8 cellular contexts compared by ENCODE assay signal in genomic region chr18:2571200-2572143, GRCh38. TPM values are rescaled to one million over a fixed set of nuclear protein-coding genes. Genes with fewer than 3 reads are reported as not detected.
DNase-seq lines count a peak whose midpoint lies in the region; ATAC-seq and TF ChIP-seq lines count a peak whose summit lies in the region.

Gene METTL4, minus strand, starts transcription at chr18:2571505. Its CDS starts 4,289 bp downstream, at chr18:2567216.
Gene NDC80, plus strand, starts transcription at chr18:2571557. Its CDS starts 1,429 bp downstream, at chr18:2572986.

- intact Hi-C loops in PC-9 (cut with micrococcal nuclease; ENCODE audit: unreplicated experiment): loop anchor here (2.0 to 5.0 kb wide), 2 partner anchors 83 to 676 kb away; partner anchors contain the start of genes MYL12A and SMCHD1

- WGBS in esophagus, 2 donors: 0 to 1% methylated on average over 53 of the region's 53 CpGs

- TSS peak; percentile 65 for BruUV-seq in PC-9 (replicated peaks; lab: Mats Ljungman, UMichigan)

- H3K4me1 ChIP-seq in HUES6 (ENCODE audit: control insufficient read depth, insufficient read depth, low read length): peaks cover 16% of the 10 kb centered on the region
- peaks cover 39% of the 10 kb centered on the region for H3K4me1 ChIP-seq in PC-9 (replicated peaks; ENCODE audit: insufficient read depth)
- no peaks in the 10 kb centered on the region for H3K4me1 ChIP-seq in esophagus (ENCODE audit: control insufficient read depth in 2 of 2, insufficient read depth in 2 of 2, low read length in 1 of 2)
- H3K4me1 ChIP-seq in mucosa of stomach (ENCODE audit: control insufficient read depth, insufficient read depth, low read length): peaks cover 5% of the 10 kb centered on the region

- peaks cover 31% of the 10 kb centered on the region for H3K36me3 ChIP-seq in HUES6 (ENCODE audit: control insufficient read depth, insufficient read depth, low read length)
- H3K36me3 ChIP-seq in PC-9 (ENCODE audit: low read depth): peaks cover 26% of the 10 kb centered on the region
- peaks cover 0 to 2% of the 10 kb centered on the region in 2 donors for H3K36me3 ChIP-seq in esophagus (ENCODE audit: control insufficient read depth in 2 of 2, insufficient read depth in 2 of 2, low read length in 1 of 2)
- H3K36me3 ChIP-seq in mucosa of stomach (ENCODE audit: control insufficient read depth, insufficient read depth, low read length): no peaks in the 10 kb centered on the region

- CTCF ChIA-PET in PC-9 (lab: Charles Lee): interaction anchor here (0.6 kb wide), 1 partner anchor 34 kb away, joined by 3 read pairs; no protein-coding TSS in a partner anchor

- H3K79me2 ChIP-seq in PC-9 (ENCODE audit: low read depth): peaks cover 79% of the 10 kb centered on the region

- H4K20me1 ChIP-seq in PC-9 (ENCODE audit: insufficient read depth): no peaks in the 10 kb centered on the region

- H2AFZ ChIP-seq in PC-9: peak within 1 kb of the TSS; percentile 93

- H3K9ac ChIP-seq in HUES6 (ENCODE audit: low read length) (peak within 1 kb of the TSS; percentile 99), mucosa of stomach (ENCODE audit: low read length) (peak within 1 kb of the TSS; percentile 94)

- POLR2A ChIA-PET in PC-9 (lab: Charles Lee; ENCODE audit: unreplicated experiment): interaction anchor here (0.6 to 0.8 kb wide), 4 partner anchors 16 to 717 kb away, joined by 3 to 6 read pairs (median 3); no protein-coding TSS in a partner anchor

- H3F3A ChIP-seq in PC-9 (ENCODE audit: insufficient read depth, low read depth): 0 out of 2 replicates have a peak, but pooled peaks cover 7% of the 10 kb centered on the region

- no peak for TF ChIP-seq CTCF in PC-9 (conservative IDR thresholded peaks at IDR 0.05)

- peak within 1 kb of the TSS; percentile 94 for H3K4me3 ChIP-seq in HUES6 (ENCODE audit: low read depth, low read length)
- H3K4me3 ChIP-seq in PC-9: peak within 1 kb of the TSS; percentile 88
- H3K4me3 ChIP-seq in esophagus (ENCODE audit: low read depth in 1 of 2, low read length in 2 of 2): peak within 1 kb of the TSS; percentile 74 to 96
- H3K4me3 ChIP-seq in mucosa of stomach (ENCODE audit: low read length): peak within 1 kb of the TSS; percentile 88

- H3K9me3 ChIP-seq in HUES6 (ENCODE audit: control insufficient read depth, insufficient read depth, low read depth, low read length) (no peaks in the 10 kb centered on the region), PC-9 (ENCODE audit: insufficient read depth, low read depth) (no peaks in the 10 kb centered on the region), esophagus (ENCODE audit: control insufficient read depth in 2 of 2, insufficient read depth in 1 of 2, low read depth in 1 of 2, low read length in 1 of 2) (no peaks in the 10 kb centered on the region), mucosa of stomach (ENCODE audit: control insufficient read depth, low read length) (no peaks in the 10 kb centered on the region)

- DNase-seq in DMS114 treated with DMSO at 0.1 percent for 48 hours (lab: John Stamatoyannopoulos, UW; ENCODE audit: unreplicated experiment) (peak; percentile 77), PC-9 (peak; percentile 78 to 86)
- peak; percentile 87 for DNase-seq in activated T-cell treated with anti-CD3 and anti-CD28 coated beads, Interleukin-2, amount 50 U/mL, for 1 hour
- DNase-seq in stimulated activated CD8-positive, alpha-beta memory T cell treated with anti-CD3 and anti-CD28 coated beads, Interleukin-4, amount 100 ng/mL, for 48 hours: peak; percentile 91

- H3K27ac ChIP-seq in HUES6 (ENCODE audit: low read depth, low read length) (peak within 1 kb of the TSS; percentile 99), PC-9 (peak within 1 kb of the TSS; percentile 98), esophagus (ENCODE audit: low read depth in 2 of 2, low read length in 1 of 2) (peak within 1 kb of the TSS; percentile 85 to 100)

- H3K9me2 ChIP-seq in PC-9 (ENCODE audit: insufficient read depth): no peaks in the 10 kb centered on the region

- H3K27me3 ChIP-seq in HUES6 (ENCODE audit: control insufficient read depth, insufficient read depth, low read length) (no peaks in the 10 kb centered on the region), PC-9 (ENCODE audit: insufficient read depth, low read depth) (no peaks in the 10 kb centered on the region), esophagus (ENCODE audit: control insufficient read depth in 1 of 2, insufficient read depth in 2 of 2, low read length in 2 of 2) (no peaks in the 10 kb centered on the region), mucosa of stomach (ENCODE audit: control insufficient read depth, insufficient read depth, low read length) (no peaks in the 10 kb centered on the region)

- ATAC-seq in GM21447 (IDR thresholded peaks at IDR 0.05; ENCODE audit: unreplicated experiment): peak; percentile 62

- H3K4me2 ChIP-seq in PC-9: peak within 1 kb of the TSS; percentile 99

RNA-seq across cellular contexts. Expression of gene METTL4, which starts in this region (rescaled TPM):
- total RNA-seq in PC-9 (2021): 21.8 and 23.9 TPM in 2 replicates
- 1 to 10 TPM; 3.8 to 5.1 TPM for polyA plus RNA-seq in esophagus

RNA-seq across cellular contexts. Expression of gene NDC80, which starts in this region (rescaled TPM):
- 71.7 and 89.2 TPM in 2 replicates for total RNA-seq in PC-9 (2021)
- polyA plus RNA-seq in esophagus: 1 to 10 TPM; 7.3 to 9.1 TPM

Comparison
In these comparisons a context has a peak if more than half of its experiments do, and no peak if none do; other contexts are left out.
1. Peak in every context shown above with its lines: DNase-seq, ATAC-seq, H3K4me3 ChIP-seq and H3K27ac ChIP-seq.